In genomic region chr12:108967869-108968540, GRCh38 we compare ENCODE assay signal across 8 cellular contexts. TPM values are rescaled to one million over a fixed set of nuclear protein-coding genes. Genes with fewer than 3 reads are reported as not detected.
A peak's percentile ranks its signal among the peaks of the same experiment; 100 is the strongest.
DNase-seq lines count a peak whose midpoint lies in the region; ATAC-seq and TF ChIP-seq lines count a peak whose summit lies in the region.

No MANE protein-coding gene starts in this region.

- intact Hi-C loops in left ventricle myocardium superior (cut with micrococcal nuclease) = no loop called here

- ATAC-seq in left ventricle myocardium superior (peak; percentile 51), GM18517 (IDR thresholded peaks at IDR 0.05; ENCODE audit: unreplicated experiment) (no peak), HG02588 (IDR thresholded peaks at IDR 0.05; ENCODE audit: unreplicated experiment) (no peak), HG03432 (IDR thresholded peaks at IDR 0.05; ENCODE audit: unreplicated experiment) (no peak)

- TF ChIP-seq CTCF in AG09309 (IDR thresholded peaks at IDR 0.05; ENCODE audit: control insufficient read depth, insufficient read depth, low read depth, low read length, missing control alignments) (peak; percentile 32), GM12875 (IDR thresholded peaks at IDR 0.05; ENCODE audit: borderline replicate concordance, insufficient read depth, low read depth, low read length) (peak; percentile 39; the same call in 1 of the 2 replicates)

- H3K4me3 ChIP-seq in AG09309 (ENCODE audit: control insufficient read depth, low read depth, low read length) (no peak overlapping the region), GM12875 (ENCODE audit: low read depth, low read length) (no peak overlapping the region)

- DNase-seq in AG09309 (ENCODE audit: low read depth) (no peak), RKO (ENCODE audit: low spot score) (peak; percentile 63), left ventricle myocardium superior (no peak)
- no peak for DNase-seq in activated CD8-positive, alpha-beta memory T cell treated with anti-CD3 and anti-CD28 coated beads, Interleukin-2, amount 50 U/mL, for 4 hours

RNA-seq across cellular contexts. Expression of gene SVOP, which starts 52.9 kb away (rescaled TPM):
- total RNA-seq in left ventricle myocardium superior = 1.9 TPM
